In the genomic region with DNA sequence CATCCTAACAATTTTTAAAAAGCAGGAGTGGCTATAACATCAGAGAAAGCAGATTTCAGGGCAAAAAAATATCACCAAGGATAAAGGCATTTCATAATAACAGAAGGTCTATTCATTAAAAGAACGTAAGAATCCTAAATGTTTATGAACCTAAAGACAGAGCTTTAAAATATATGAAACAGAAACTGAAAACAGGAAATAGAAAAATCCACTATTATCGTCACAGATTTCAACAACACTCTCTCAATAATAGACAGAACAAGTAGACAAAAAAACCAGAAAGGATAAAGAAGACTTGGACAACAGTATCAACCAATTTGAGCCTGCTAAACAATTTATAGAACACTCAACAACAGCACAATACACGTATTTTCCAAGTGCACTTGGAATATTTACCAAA, we compare ENCODE assay signal across 15 cellular contexts.
DNase-seq lines count a peak whose midpoint lies in the region; ATAC-seq and TF ChIP-seq lines count a peak whose summit lies in the region.
"Had no signal": no experiment of that assay in that cellular context is flagged by ENCODE, and none has a peak within 500 bp of the region (broad histone marks: within the 10 kb centered on the region; RNA-seq: fewer than 3 reads in every experiment).

No MANE protein-coding gene starts in this region.

- H3K4me3 Mint-ChIP-seq in activated naive CD4-positive, alpha-beta T cell treated with anti-CD3 and anti-CD28 coated beads, Interleukin-2, amount 50 U/mL, for 24 hours, result peak overlapping the region; percentile 83

- no peaks in the 10 kb centered on the region for H3F3A ChIP-seq in PC-3 (ENCODE audit: low read length, unreplicated experiment)

- ATAC-seq in GM19351 (IDR thresholded peaks at IDR 0.05; ENCODE audit: unreplicated experiment) (no peak), PC-3 (no peak)

- H2AFZ ChIP-seq in PC-3 (ENCODE audit: low read length), result no peak overlapping the region

- no peak for TF ChIP-seq CTCF in PC-3 (conservative IDR thresholded peaks at IDR 0.05; ENCODE audit: low read depth, low read length)

- no TSS peak for BruUV-seq in PC-3 (replicated peaks; lab: Mats Ljungman, UMichigan)

- H3K4me1 ChIP-seq in effector memory CD4-positive, alpha-beta T cell (ENCODE audit: control insufficient read depth, insufficient read depth, low read length, poor library complexity, severe bottlenecking), result peaks cover 17% of the 10 kb centered on the region
- H3K4me1 ChIP-seq in PC-3 (ENCODE audit: insufficient read depth, low read length), result no peaks in the 10 kb centered on the region
- H3K4me1 ChIP-seq: colonic mucosa, SJSA1 had no signal

- H3K27me3 ChIP-seq in effector memory CD4-positive, alpha-beta T cell (replicated peaks; ENCODE audit: control insufficient read depth, insufficient read depth, low read length, poor library complexity, severe bottlenecking), result no peaks in the 10 kb centered on the region
- H3K27me3 ChIP-seq in PC-3 (ENCODE audit: low read length), result no peaks in the 10 kb centered on the region
- H3K27me3 ChIP-seq: colonic mucosa, SJSA1 had no signal

- H3K36me3 ChIP-seq in effector memory CD4-positive, alpha-beta T cell (ENCODE audit: control insufficient read depth, insufficient read depth, low read length), result peaks cover 43% of the 10 kb centered on the region
- no peaks in the 10 kb centered on the region; the same call in 1 of the 2 replicates for H3K36me3 ChIP-seq in PC-3 (ENCODE audit: low read depth, low read length)

- peak overlapping the region; percentile 38 for H3K27ac ChIP-seq in effector memory CD4-positive, alpha-beta T cell (ENCODE audit: insufficient read depth, low read length, poor library complexity, severe bottlenecking)
- H3K27ac ChIP-seq in PC-3 (ENCODE audit: low read length), result no peak overlapping the region
- H3K27ac ChIP-seq: colonic mucosa, SJSA1 had no signal

- H3K27me3 Mint-ChIP-seq in activated naive CD4-positive, alpha-beta T cell treated with anti-CD3 and anti-CD28 coated beads, Interleukin-2, amount 50 U/mL, for 24 hours, result no peaks in the 10 kb centered on the region

- H4K20me1 ChIP-seq in PC-3 (ENCODE audit: low read length), result no peaks in the 10 kb centered on the region

- no peak overlapping the region for H3K4me2 ChIP-seq in PC-3 (ENCODE audit: low read length)

- in situ Hi-C loops in SK-MEL-5 (cut with HindIII; ENCODE audit: low pct_unique_long_range_greater_than_20kb, low sequenced_read_pairs), result no loop called here

- H3K4me1 Mint-ChIP-seq in activated naive CD4-positive, alpha-beta T cell treated with anti-CD3 and anti-CD28 coated beads, Interleukin-2, amount 50 U/mL, for 24 hours, result peaks cover 51% of the 10 kb centered on the region

- no peaks in the 10 kb centered on the region for H3K9me3 Mint-ChIP-seq in activated naive CD4-positive, alpha-beta T cell treated with anti-CD3 and anti-CD28 coated beads, Interleukin-2, amount 50 U/mL, for 24 hours

- no peaks in the 10 kb centered on the region for H3K9me2 ChIP-seq in PC-3 (replicated peaks; ENCODE audit: low read length)

- H3K79me2 ChIP-seq in PC-3 (ENCODE audit: low read length), result no peaks in the 10 kb centered on the region

- intact Hi-C loops in PC-3 (cut with micrococcal nuclease), result no loop called here

- peak overlapping the region; percentile 88 for H3K27ac Mint-ChIP-seq in activated naive CD4-positive, alpha-beta T cell treated with anti-CD3 and anti-CD28 coated beads, Interleukin-2, amount 50 U/mL, for 24 hours

- no peak for DNase-seq in activated naive CD4-positive, alpha-beta T cell (lab: John Stamatoyannopoulos, UW)
- DNase-seq in SK-MEL-5 (ENCODE audit: low read depth, low spot score), result peak; percentile 34
- DNase-seq in effector memory CD4-positive, alpha-beta T cell, result no peak
- no peak for DNase-seq in PC-3
- no peak for DNase-seq in NCI-H2107 treated with DMSO at 0.1 percent for 48 hours (lab: John Stamatoyannopoulos, UW; ENCODE audit: unreplicated experiment)
- no peak for DNase-seq in superior temporal gyrus (ENCODE audit: extremely low spot score)
- DNase-seq: activated CD4-positive, CD25-positive, alpha-beta regulatory T cell treated with anti-CD3 and anti-CD28 coated beads, Interleukin-2, amount 50 U/mL, for 72 hours; AML-193; colonic mucosa; NCI-H187; NCI-H82; stimulated activated CD4-positive, alpha-beta T cell treated with anti-CD3 and anti-CD28 coated beads, Interleukin-2, amount 100 ng/mL, for 24 hours had no signal

- no peaks in the 10 kb centered on the region for H3K9me3 ChIP-seq in effector memory CD4-positive, alpha-beta T cell (ENCODE audit: control insufficient read depth, low read length)
- no peaks in the 10 kb centered on the region for H3K9me3 ChIP-seq in PC-3 (ENCODE audit: low read length)
- H3K9me3 ChIP-seq: colonic mucosa, SJSA1 had no signal

- CTCF ChIA-PET in PC-3 (lab: Charles Lee), result no interaction called here

- peak overlapping the region; percentile 1 for H3K4me3 ChIP-seq in effector memory CD4-positive, alpha-beta T cell (ENCODE audit: insufficient read depth, low read depth, low read length, poor library complexity, severe bottlenecking)
- no peak overlapping the region for H3K4me3 ChIP-seq in PC-3 (ENCODE audit: low read length)
- H3K4me3 ChIP-seq: colonic mucosa, SJSA1 had no signal

- H3K9ac ChIP-seq in PC-3 (ENCODE audit: low read length), result no peak overlapping the region

- H3K36me3 Mint-ChIP-seq in activated naive CD4-positive, alpha-beta T cell treated with anti-CD3 and anti-CD28 coated beads, Interleukin-2, amount 50 U/mL, for 24 hours, result peaks cover 38% of the 10 kb centered on the region

- POLR2A ChIA-PET in PC-3 (lab: Charles Lee; ENCODE audit: unreplicated experiment), result no interaction called here
